ENCODE assay signal across 14 cellular contexts in the genomic region with DNA sequence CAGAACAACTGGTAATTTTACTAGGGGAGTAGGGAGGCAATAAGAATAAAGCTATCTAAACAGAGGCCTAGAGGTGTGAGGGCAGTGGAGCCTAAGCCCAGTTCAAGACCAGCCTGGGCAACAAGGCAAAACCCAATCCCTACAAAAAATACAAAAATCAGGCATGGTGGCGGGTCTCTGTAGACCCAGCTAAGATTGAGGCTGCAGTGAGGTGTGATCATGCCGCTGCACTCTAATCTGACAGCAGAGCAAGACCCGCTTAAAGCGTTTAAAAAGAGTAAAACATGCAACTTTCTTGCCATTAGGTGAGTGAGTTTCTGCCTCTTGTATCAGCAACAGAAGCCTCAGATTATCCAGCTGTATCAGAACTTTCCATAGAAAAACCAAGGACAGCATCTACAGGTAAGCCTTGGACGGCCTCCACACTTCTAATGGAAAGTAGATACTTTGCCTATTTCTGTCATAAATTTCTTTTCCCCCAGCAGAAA. TPM values are rescaled to one million over a fixed set of nuclear protein-coding genes. Genes with fewer than 3 reads are reported as not detected.
DNase-seq lines count a peak whose midpoint lies in the region; ATAC-seq, FAIRE-seq and TF ChIP-seq lines count a peak whose summit lies in the region.
"Had no signal": no experiment of that assay in that cellular context is flagged by ENCODE, and none has a peak within 500 bp of the region (broad histone marks: within the 10 kb centered on the region; RNA-seq: fewer than 3 reads in every experiment).

No MANE protein-coding gene starts in this region.

- H3K36me3 Mint-ChIP-seq in IgD-negative memory B cell, result peaks cover 6% of the 10 kb centered on the region
- peaks cover 100% of the 10 kb centered on the region for H3K36me3 Mint-ChIP-seq in stimulated activated effector memory CD8-positive, alpha-beta T cell treated with anti-CD3 and anti-CD28 coated beads, Interleukin-12 subunit alpha, Interleukin-12 subunit beta, amount 100 ng/mL, for 72 hours

- SMC1A ChIA-PET in GM12878 (lab: Charles Lee; ENCODE audit: uncharacterized antibody, unreplicated experiment), result interaction anchor here (0.6 to 6.2 kb wide), 2 partner anchors 12 to 21 kb away, joined by 3 to 31 read pairs; partner anchors contain the start of genes C11orf54 and TAF1D

- no peak for FAIRE-seq in GM12878 (lab: Jason Lieb, UNC)
- FAIRE-seq: endometrium, H54 had no signal

- no peak for TF ChIP-seq EP300 in GM12878 (IDR thresholded peaks at IDR 0.05; ENCODE audit: borderline replicate concordance in 1 of 2, control insufficient read depth in 1 of 2, low read depth in 2 of 2, low read length in 2 of 2)

- H3K27me3 ChIP-seq in GM12878 (replicated peaks in 1 of 2; ENCODE audit: control insufficient read depth in 2 of 2, insufficient read depth in 2 of 2, low read length in 1 of 2), result no peaks in the 10 kb centered on the region
- H3K27me3 ChIP-seq: SJSA1, tibial nerve had no signal

- no peak overlapping the region for H3K4me2 ChIP-seq in GM12878 (ENCODE audit: control insufficient read depth, insufficient read depth)

- no TSS peak for BruUV-seq in GM12878 (replicated peaks; lab: Mats Ljungman, UMichigan)

- no peaks in the 10 kb centered on the region for H3K9me3 ChIP-seq in GM12878 (replicated peaks; ENCODE audit: control insufficient read depth, insufficient read depth, low read length)
- H3K9me3 ChIP-seq: SJSA1, tibial nerve had no signal

- intact Hi-C loops in GM12878 (cut with micrococcal nuclease; ENCODE audit: unreplicated experiment), result no loop called here

- POLR2A ChIA-PET in GM12878 (lab: Charles Lee), result interaction anchor here (1.1 to 2.5 kb wide), 4 partner anchors 9 to 55 kb away, joined by 3 to 8 read pairs (median 6); partner anchors contain the start of genes C11orf54, MED17 and TAF1D

- H3K27me3 Mint-ChIP-seq in IgD-negative memory B cell, result no peaks in the 10 kb centered on the region

- H3K4me3 Mint-ChIP-seq in IgD-negative memory B cell, result no peak overlapping the region
- no peak overlapping the region for H3K4me3 Mint-ChIP-seq in stimulated activated effector memory CD8-positive, alpha-beta T cell treated with anti-CD3 and anti-CD28 coated beads, Interleukin-12 subunit alpha, Interleukin-12 subunit beta, amount 100 ng/mL, for 72 hours

- H4K20me1 ChIP-seq in GM12878 (ENCODE audit: control insufficient read depth, insufficient read depth), result no peaks in the 10 kb centered on the region

- no peak for TF ChIP-seq CTCF in GM12878 (IDR thresholded peaks at IDR 0.05 in 2 of 3, conservative IDR thresholded peaks at IDR 0.05 in 1 of 3; ENCODE audit: control insufficient read depth in 2 of 3, extremely low read depth in 1 of 3, insufficient read depth in 1 of 3, low read depth in 3 of 3, low read length in 3 of 3)

- H3K79me2 ChIP-seq in GM12878 (ENCODE audit: control insufficient read depth, insufficient read depth, low read length), result peaks cover 12% of the 10 kb centered on the region

- H3K27ac ChIP-seq in GM12878 (ENCODE audit: control insufficient read depth, insufficient read depth), result no peak overlapping the region
- H3K27ac ChIP-seq: SJSA1, tibial nerve had no signal

- peak overlapping the region in 2 of 3 donors; percentile 16 to 24 for H3K27ac Mint-ChIP-seq in IgD-negative memory B cell
- peak overlapping the region; percentile 54 for H3K27ac Mint-ChIP-seq in stimulated activated effector memory CD8-positive, alpha-beta T cell treated with anti-CD3 and anti-CD28 coated beads, Interleukin-12 subunit alpha, Interleukin-12 subunit beta, amount 100 ng/mL, for 72 hours

- TF ChIP-seq POLR2A in GM12878 (IDR thresholded peaks at IDR 0.05; ENCODE audit: low read depth, low read length), result peak; percentile 51

- no peaks in the 10 kb centered on the region for H3K9me3 Mint-ChIP-seq in IgD-negative memory B cell
- H3K9me3 Mint-ChIP-seq in stimulated activated effector memory CD8-positive, alpha-beta T cell treated with anti-CD3 and anti-CD28 coated beads, Interleukin-12 subunit alpha, Interleukin-12 subunit beta, amount 100 ng/mL, for 72 hours, result no peaks in the 10 kb centered on the region

- CTCF ChIA-PET in GM12878 (lab: Yijun Ruan, JAX), result interaction anchor here (1.2 to 1.6 kb wide), 4 partner anchors 9 to 54 kb away, joined by 4 read pairs; partner anchors contain the start of gene MED17

- ATAC-seq in GM12878 (peak; percentile 14), HG03159 (IDR thresholded peaks at IDR 0.05; ENCODE audit: unreplicated experiment) (no peak), HG03175 (IDR thresholded peaks at IDR 0.05; ENCODE audit: unreplicated experiment) (no peak)
- ATAC-seq in stimulated activated effector memory CD8-positive, alpha-beta T cell treated with anti-CD3 and anti-CD28 coated beads, Interleukin-12 subunit alpha, Interleukin-12 subunit beta, amount 100 ng/mL, for 72 hours, result no peak

- DNase-seq in activated T-cell treated with anti-CD3 and anti-CD28 coated beads for 48 hours (ENCODE audit: low read depth) (peak; percentile 16), GM12878 (ENCODE audit: low read depth, low spot score) (no peak), HuH-7.5 (ENCODE audit: low spot score) (no peak)
- DNase-seq in activated T-cell treated with anti-CD3 and anti-CD28 coated beads, Interleukin-2, amount 50 U/mL, for 1 hour, result no peak
- no peak for DNase-seq in stimulated activated effector memory CD8-positive, alpha-beta T cell treated with anti-CD3 and anti-CD28 coated beads, Interleukin-12 subunit alpha, Interleukin-12 subunit beta, amount 100 ng/mL, for 72 hours (ENCODE audit: low spot score in 2 of 2)
- DNase-seq: AML-193, NCI-H510A had no signal

- no peak for TF ChIP-seq RAD21 in GM12878 (IDR thresholded peaks at IDR 0.05; ENCODE audit: insufficient read depth, low read depth, low read length)

- in situ Hi-C loops in GM12878 (cut with MboI), result no loop called here

- peaks cover 3 to 40% of the 10 kb centered on the region in 2 experiments for H3K36me3 ChIP-seq in GM12878 (ENCODE audit: control insufficient read depth in 2 of 2, insufficient read depth in 2 of 2, low read length in 1 of 2)

- peaks cover 9 to 18% (median 12%) of the 10 kb centered on the region in 3 donors for H3K4me1 Mint-ChIP-seq in IgD-negative memory B cell
- H3K4me1 Mint-ChIP-seq in stimulated activated effector memory CD8-positive, alpha-beta T cell treated with anti-CD3 and anti-CD28 coated beads, Interleukin-12 subunit alpha, Interleukin-12 subunit beta, amount 100 ng/mL, for 72 hours, result peaks cover 9% of the 10 kb centered on the region

- RAD21 ChIA-PET in GM12878 (lab: Charles Lee; ENCODE audit: unreplicated experiment), result interaction anchor here (2.2 to 3.8 kb wide), 2 partner anchors 12 to 55 kb away, joined by 6 to 14 read pairs; partner anchors contain the start of genes C11orf54, MED17 and TAF1D

- H3K9ac ChIP-seq in GM12878 (ENCODE audit: control insufficient read depth, insufficient read depth, low read length), result no peak overlapping the region

- H3K4me3 ChIP-seq in GM12878, result no peak overlapping the region
- H3K4me3 ChIP-seq: SJSA1, tibial nerve had no signal

- H3K4me1 ChIP-seq in GM12878 (ENCODE audit: control insufficient read depth, insufficient read depth, low read length), result no peaks in the 10 kb centered on the region
- H3K4me1 ChIP-seq: SJSA1 had no signal

- H2AFZ ChIP-seq in GM12878 (ENCODE audit: control insufficient read depth, low read depth, low read length), result no peak overlapping the region

- WGBS in GM12878 (ENCODE audit: insufficient coverage, insufficient replicate concordance, low lambda C conversion rate, missing lambda C conversion rate), result 65% methylated on average over 5 of the region's 5 CpGs

RNA-seq across cellular contexts. Expression of gene TAF1D, which starts 12.1 kb away (rescaled TPM):
- polyA plus RNA-seq in IgD-negative memory B cell, result 33.4 TPM
- 793 and 868 TPM in 2 replicates for total RNA-seq in GM12878 (2013; cell fraction: nucleolus; rRNA removed)
- total RNA-seq in GM12878 (2014; rRNA removed), result 191 and 254 TPM in 2 replicates
- 301 and 314 TPM in 2 replicates for total RNA-seq in GM12878 (2014; rRNA removed; fragmentation: Illumina TruSeq; extraction: Trizol)
- total RNA-seq in GM12878 (2021), result 180 and 206 TPM in 2 replicates
- 109 TPM for polyA plus RNA-seq in GM12878 (2011; ENCODE audit: low read depth)
- polyA plus RNA-seq in GM12878 (2011; rRNA removed), result 224 and 373 TPM in 2 replicates
- 52.9 and 55.8 TPM in 2 replicates for polyA plus RNA-seq in GM12878 (2011; cell fraction: cytosol; rRNA removed)
- 359 and 420 TPM in 2 replicates for polyA plus RNA-seq in GM12878 (2011; cell fraction: nucleus; rRNA removed)
- polyA plus RNA-seq in GM12878 (2012), result 132 and 157 TPM in 2 replicates
- 270 and 380 TPM in 2 replicates for polyA plus RNA-seq in GM12878 (2014; fragmentation: Illumina TruSeq; extraction: Trizol)
- 100 to 1,000 TPM; 112 to 181 TPM for polyA plus RNA-seq in GM12878 (2014; fragmentation: Nextera tagmentation; extraction: Ambion mirVana)
- polyA plus RNA-seq in GM12878 (2014; rRNA removed), result 179 and 220 TPM in 2 replicates
- polyA plus RNA-seq in GM12878 (2016; fragmentation: Nextera tagmentation; extraction: Ambion mirVana), result 100 to 1,000 TPM; 101 to 110 TPM
- 91.2 and 125 TPM in 2 replicates for polyA minus RNA-seq in GM12878 (2011; rRNA and poly(A)+ RNA removed)
- 60.7 and 72.5 TPM in 2 replicates for polyA minus RNA-seq in GM12878 (2011; cell fraction: cytosol; rRNA and poly(A)+ RNA removed)
- 233 and 316 TPM in 2 replicates for polyA minus RNA-seq in GM12878 (2011; cell fraction: nucleus; rRNA and poly(A)+ RNA removed)

RNA-seq across cellular contexts. Expression of gene C11orf54, which starts 12.3 kb away (rescaled TPM):
- polyA plus RNA-seq in IgD-negative memory B cell, result 17.7 TPM
- total RNA-seq in GM12878 (2013; cell fraction: nucleolus; rRNA removed), result 53.1 and 63.8 TPM in 2 replicates
- total RNA-seq in GM12878 (2014; rRNA removed), result 15.1 and 22.1 TPM in 2 replicates
- total RNA-seq in GM12878 (2014; rRNA removed; fragmentation: Illumina TruSeq; extraction: Trizol), result 22.5 and 23.6 TPM in 2 replicates
- total RNA-seq in GM12878 (2021), result 15.2 and 19.1 TPM in 2 replicates
- 12.3 TPM for polyA plus RNA-seq in GM12878 (2011; ENCODE audit: low read depth)
- polyA plus RNA-seq in GM12878 (2011; rRNA removed), result 32.3 and 58.3 TPM in 2 replicates
- 10.6 and 15.4 TPM in 2 replicates for polyA plus RNA-seq in GM12878 (2011; cell fraction: cytosol; rRNA removed)
- 11.7 and 12.5 TPM in 2 replicates for polyA plus RNA-seq in GM12878 (2011; cell fraction: nucleus; rRNA removed)
- polyA plus RNA-seq in GM12878 (2012), result 14.5 and 18.4 TPM in 2 replicates
- 26.2 and 33.2 TPM in 2 replicates for polyA plus RNA-seq in GM12878 (2014; fragmentation: Illumina TruSeq; extraction: Trizol)
- polyA plus RNA-seq in GM12878 (2014; fragmentation: Nextera tagmentation; extraction: Ambion mirVana), result 10 to 100 TPM; 31.3 to 31.5 TPM
- 15.9 and 19.2 TPM in 2 replicates for polyA plus RNA-seq in GM12878 (2014; rRNA removed)
- 10 to 100 TPM; 27.4 to 30.4 TPM for polyA plus RNA-seq in GM12878 (2016; fragmentation: Nextera tagmentation; extraction: Ambion mirVana)
- polyA minus RNA-seq in GM12878 (2011; rRNA and poly(A)+ RNA removed), result 16.4 and 109 TPM in 2 replicates
- polyA minus RNA-seq in GM12878 (2011; cell fraction: cytosol; rRNA and poly(A)+ RNA removed), result 6.9 and 7.2 TPM in 2 replicates
- 6.8 and 10.5 TPM in 2 replicates for polyA minus RNA-seq in GM12878 (2011; cell fraction: nucleus; rRNA and poly(A)+ RNA removed)

RNA-seq across cellular contexts. Expression of gene MED17, which starts 54.9 kb away (rescaled TPM):
- polyA plus RNA-seq in IgD-negative memory B cell (25.8 TPM), GM12878 (2011; rRNA removed) (23.3 and 28.3 TPM in 2 replicates), GM12878 (2014; fragmentation: Illumina TruSeq; extraction: Trizol) (28.8 and 36.1 TPM in 2 replicates), GM12878 (2014; fragmentation: Nextera tagmentation; extraction: Ambion mirVana) (10 to 100 TPM in 1 of 2 experiments, 1 to 10 TPM in 1; 7.3 to 12.4 TPM), GM12878 (2014; rRNA removed) (23.2 and 25.9 TPM in 2 replicates), GM12878 (2016; fragmentation: Nextera tagmentation; extraction: Ambion mirVana) (10 to 100 TPM; 30.0 to 32.1 TPM)
- total RNA-seq in GM12878 (2013; cell fraction: nucleolus; rRNA removed), result 97.7 and 110 TPM in 2 replicates
- total RNA-seq in GM12878 (2014; rRNA removed) (27.8 and 30.8 TPM in 2 replicates), GM12878 (2014; rRNA removed; fragmentation: Illumina TruSeq; extraction: Trizol) (29.2 and 30.8 TPM in 2 replicates), GM12878 (2021) (34.9 and 38.7 TPM in 2 replicates)
- 6.8 TPM for polyA plus RNA-seq in GM12878 (2011; ENCODE audit: low read depth)
- polyA plus RNA-seq in GM12878 (2011; cell fraction: cytosol; rRNA removed), result 10.9 and 13.4 TPM in 2 replicates
- polyA plus RNA-seq in GM12878 (2011; cell fraction: nucleus; rRNA removed), result 28.1 and 30.9 TPM in 2 replicates
- 8.1 and 13.2 TPM in 2 replicates for polyA plus RNA-seq in GM12878 (2012)
- 20.8 and 33.4 TPM in 2 replicates for polyA minus RNA-seq in GM12878 (2011; rRNA and poly(A)+ RNA removed)
- 12.6 and 12.7 TPM in 2 replicates for polyA minus RNA-seq in GM12878 (2011; cell fraction: cytosol; rRNA and poly(A)+ RNA removed)
- polyA minus RNA-seq in GM12878 (2011; cell fraction: nucleus; rRNA and poly(A)+ RNA removed), result 35.5 and 66.6 TPM in 2 replicates
